7 cellular contexts compared by ENCODE assay signal in the genomic region with DNA sequence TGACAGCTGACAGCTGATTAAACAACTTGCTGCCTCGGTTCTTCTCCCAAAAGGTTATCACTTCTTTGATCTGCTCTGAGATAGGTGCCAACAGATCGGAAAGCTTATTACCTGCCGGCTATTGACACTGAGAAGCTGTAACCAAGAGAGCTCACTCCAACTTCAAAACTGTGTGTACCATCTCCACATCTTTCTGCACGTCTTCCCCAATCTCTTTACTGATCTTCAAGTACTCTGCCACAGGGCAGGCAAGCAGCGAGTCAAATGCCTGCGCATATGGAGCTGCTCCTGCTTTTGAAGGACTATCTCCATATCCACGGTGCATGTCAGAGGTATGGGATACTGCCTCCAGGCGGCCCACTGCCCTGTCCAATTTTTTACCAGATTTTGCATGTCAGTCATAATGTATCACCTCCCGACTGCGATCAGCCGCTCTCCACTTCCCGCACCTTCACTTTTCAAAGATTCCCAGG. TPM values are rescaled to one million over a fixed set of nuclear protein-coding genes. Genes with fewer than 3 reads are reported as not detected.
A peak's percentile ranks its signal among the peaks of the same experiment; 100 is the strongest.
DNase-seq lines count a peak whose midpoint lies in the region; ATAC-seq and TF ChIP-seq lines count a peak whose summit lies in the region.

No MANE protein-coding gene starts in this region.

- H3K4me3 ChIP-seq in LNCaP clone FGC (ENCODE audit: low read depth, low read length) (peak overlapping the region; percentile 78), trophoblast cell (ENCODE audit: low read depth, low read length) (no peak overlapping the region)

- H3K4me3 Mint-ChIP-seq in endothelial cell (ENCODE audit: unreplicated experiment) = peak overlapping the region; percentile 22

- no peak overlapping the region for H3K27ac ChIP-seq in trophoblast cell (ENCODE audit: low read depth, low read length)

- no CpG with 5 or more reads among the region's 12 CpGs for WGBS in trophoblast cell (ENCODE audit: extremely low coverage, insufficient coverage, insufficient read length)

- H2BK5ac ChIP-seq in trophoblast cell (ENCODE audit: low read depth, low read length, poor library complexity) = no peak overlapping the region

- in situ Hi-C loops in GM13977 (cut with MboI; ENCODE audit: low pct_unique_long_range_greater_than_20kb, low sequenced_read_pairs, unreplicated experiment) = no loop called here

- H3K14ac ChIP-seq in trophoblast cell (ENCODE audit: low read length) = no peak overlapping the region

- H3K4me2 ChIP-seq in trophoblast cell (ENCODE audit: low read length) = peak overlapping the region; percentile 93

- peaks cover 13% of the 10 kb centered on the region for H3K27me3 Mint-ChIP-seq in endothelial cell (ENCODE audit: unreplicated experiment)

- no peak overlapping the region for H3K18ac ChIP-seq in trophoblast cell (ENCODE audit: low read length)

- no peak overlapping the region for H2AK5ac ChIP-seq in trophoblast cell (ENCODE audit: low read length)

- H4K8ac ChIP-seq in trophoblast cell (ENCODE audit: low read depth, low read length) = peak overlapping the region; percentile 49

- no peak overlapping the region for H2AFZ ChIP-seq in trophoblast cell (ENCODE audit: insufficient read depth, low read length, poor library complexity)

- no peaks in the 10 kb centered on the region for H3K27me3 ChIP-seq in trophoblast cell (ENCODE audit: insufficient read depth, low read length)

- H3K9me3 Mint-ChIP-seq in endothelial cell (ENCODE audit: unreplicated experiment) = no peaks in the 10 kb centered on the region

- H3K4me1 ChIP-seq in trophoblast cell (ENCODE audit: control insufficient read depth in 1 of 2, insufficient read depth in 2 of 2, low read length in 2 of 2) = peaks cover 0 to 6% of the 10 kb centered on the region in 2 experiments

- DNase-seq in LNCaP clone FGC (ENCODE audit: low read depth) = no peak
- DNase-seq in endothelial cell (ENCODE audit: low spot score) = no peak
- DNase-seq in trophoblast cell = no peak
- DNase-seq in DMS 273 treated with DMSO at 0.1 percent for 48 hours (lab: John Stamatoyannopoulos, UW) = no peak
- no peak for DNase-seq in GM13977 (ENCODE audit: low spot score)
- no peak for DNase-seq in activated CD4-positive, alpha-beta T cell treated with anti-CD3 and anti-CD28 coated beads, Interleukin-2, amount 50 U/mL, for 4 hours

- peaks cover 2% of the 10 kb centered on the region for H3K79me1 ChIP-seq in trophoblast cell (ENCODE audit: low read length)

- H3K9me3 ChIP-seq in trophoblast cell (ENCODE audit: insufficient read depth, low read depth, low read length) = peaks cover 9% of the 10 kb centered on the region

- H3K36me3 ChIP-seq in trophoblast cell (ENCODE audit: control insufficient read depth in 1 of 2, insufficient read depth in 2 of 2, low read length in 2 of 2) = no peaks in the 10 kb centered on the region

- H3K4me1 Mint-ChIP-seq in endothelial cell (ENCODE audit: unreplicated experiment) = peaks cover 4% of the 10 kb centered on the region

- H4K12ac ChIP-seq in trophoblast cell (ENCODE audit: low read depth, low read length) = no peak overlapping the region

- no peak overlapping the region for H3K4ac ChIP-seq in trophoblast cell (ENCODE audit: low read depth, low read length)

- H3K23ac ChIP-seq in trophoblast cell (ENCODE audit: low read length) = no peak overlapping the region

- no peak overlapping the region for H4K91ac ChIP-seq in trophoblast cell (ENCODE audit: low read depth, low read length)

- no peaks in the 10 kb centered on the region for H3K36me3 Mint-ChIP-seq in endothelial cell (ENCODE audit: low read depth, unreplicated experiment)

- no peak overlapping the region for H3K27ac Mint-ChIP-seq in endothelial cell (ENCODE audit: unreplicated experiment)

- TF ChIP-seq CTCF in LNCaP clone FGC (IDR thresholded peaks at IDR 0.05; ENCODE audit: control insufficient read depth, extremely low read depth, insufficient read depth) (no peak), endothelial cell (IDR thresholded peaks at IDR 0.05; ENCODE audit: unreplicated experiment) (no peak), GM13977 (IDR thresholded peaks at IDR 0.05; ENCODE audit: extremely low read depth, insufficient read depth, missing control alignments) (no peak)

- H3K79me2 ChIP-seq in trophoblast cell (ENCODE audit: control insufficient read depth, insufficient read depth, low read length, poor library complexity) = no peaks in the 10 kb centered on the region

- no peak overlapping the region for H3K9ac ChIP-seq in trophoblast cell (ENCODE audit: low read length)

- ATAC-seq in GM21390 (IDR thresholded peaks at IDR 0.05; ENCODE audit: unreplicated experiment) = peak; percentile 16

- H2BK12ac ChIP-seq in trophoblast cell (ENCODE audit: low read length) = no peak overlapping the region

- no peak overlapping the region for H2BK120ac ChIP-seq in trophoblast cell (ENCODE audit: insufficient read depth, low read length, poor library complexity)

RNA-seq across cellular contexts. Expression of a gene that starts 0.4 kb away (rescaled TPM):
- total RNA-seq in endothelial cell (ENCODE audit: unreplicated experiment) = 0.90 TPM
- polyA plus RNA-seq in trophoblast cell (2013) = 0.61 and 0.66 TPM in 2 replicates

RNA-seq across cellular contexts. Expression of a gene that starts 31.5 kb away (rescaled TPM):
- 0.90 TPM for total RNA-seq in endothelial cell (ENCODE audit: unreplicated experiment)
- polyA plus RNA-seq in trophoblast cell (2013) = 0.92 and 1.1 TPM in 2 replicates

RNA-seq across cellular contexts. Expression of a gene that starts 42.8 kb away (rescaled TPM):
- total RNA-seq in endothelial cell (ENCODE audit: unreplicated experiment) = 25.7 TPM
- polyA plus RNA-seq in trophoblast cell (2013) = 13.0 and 13.4 TPM in 2 replicates
